In the genomic region with DNA sequence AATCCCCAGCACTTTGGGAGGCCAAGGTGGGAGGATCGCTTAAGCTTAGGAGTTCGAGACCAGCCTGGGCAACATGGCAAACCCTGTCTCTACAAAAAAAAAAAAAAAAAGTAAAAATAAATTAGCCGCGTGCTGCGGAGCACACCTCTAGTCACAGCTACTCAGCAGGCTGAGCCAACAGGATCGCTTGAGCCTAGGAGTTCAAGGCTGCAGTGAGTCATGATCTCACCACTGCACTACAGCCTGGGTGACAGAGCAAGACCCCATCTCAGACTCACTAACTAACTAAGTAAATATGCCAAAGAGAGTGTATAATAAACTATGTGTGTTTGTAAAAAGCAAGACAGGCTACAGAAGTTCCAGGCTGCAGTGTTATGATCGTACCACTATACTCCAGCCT, we compare ENCODE assay signal across 10 cellular contexts. TPM values are rescaled to one million over a fixed set of nuclear protein-coding genes. Genes with fewer than 3 reads are reported as not detected.
"Had no signal": no experiment of that assay in that cellular context is flagged by ENCODE, and none has a peak within 500 bp of the region (broad histone marks: within the 10 kb centered on the region; RNA-seq: fewer than 3 reads in every experiment).

No MANE protein-coding gene starts in this region.

RNA-seq across cellular contexts. Expression of gene RSPH10B, which starts 6.7 kb away (rescaled TPM):
- total RNA-seq: activated naive CD4-positive, alpha-beta T cell treated with anti-CD3 and anti-CD28 coated beads for 36 hours; activated naive CD8-positive, alpha-beta T cell treated with anti-CD3 and anti-CD28 coated beads for 36 hours; aorta; ascending aorta; astrocyte; body of pancreas; bronchial epithelial cell; cardiac septum; chondrocyte had no signal
- polyA plus RNA-seq: cardiac muscle cell had no signal
